8 cellular contexts compared by ENCODE assay signal in genomic region chr11:47715082-47715669, GRCh38. TPM values are rescaled to one million over a fixed set of nuclear protein-coding genes. Genes with fewer than 3 reads are reported as not detected.
A peak's percentile ranks its signal among the peaks of the same experiment; 100 is the strongest.
DNase-seq lines count a peak whose midpoint lies in the region; ATAC-seq, FAIRE-seq and TF ChIP-seq lines count a peak whose summit lies in the region.

TSS of gene AGBL2 (minus strand) at chr11:47715369. CDS start at chr11:47714650, 719 bp downstream.

- no peaks in the 10 kb centered on the region for H3K27me3 Mint-ChIP-seq in Calu3 (ENCODE audit: unreplicated experiment)
- H3K27me3 Mint-ChIP-seq in activated T-helper 17 cell treated with anti-CD3 and anti-CD28 coated beads, Interleukin-2, amount 50 U/mL, for 72 hours, result no peaks in the 10 kb centered on the region
- H3K27me3 Mint-ChIP-seq in nephron (ENCODE audit: low read depth), result no peaks in the 10 kb centered on the region

- BruUV-seq in Calu3 (replicated peaks; lab: Mats Ljungman, UMichigan), result no TSS peak

- intact Hi-C loops in Calu3 (cut with micrococcal nuclease; ENCODE audit: unreplicated experiment), result loop anchor here (5.0 kb wide), 1 partner anchor 73 kb away; the partner anchor contains the start of gene MTCH2

- peak within 1 kb of the TSS; percentile 84 for H3K4me3 ChIP-seq in fibroblast of the aortic adventitia (ENCODE audit: low read depth, low read length)

- H3K9me3 Mint-ChIP-seq in Calu3 (ENCODE audit: low read depth, unreplicated experiment) (no peaks in the 10 kb centered on the region), nephron (no peaks in the 10 kb centered on the region)
- H3K9me3 Mint-ChIP-seq in activated T-helper 17 cell treated with anti-CD3 and anti-CD28 coated beads, Interleukin-2, amount 50 U/mL, for 72 hours, result no peaks in the 10 kb centered on the region

- FAIRE-seq in HTR-8/SVneo (lab: Jason Lieb, UNC), result no peak

- H3K27ac Mint-ChIP-seq in Calu3 (ENCODE audit: unreplicated experiment) (peak within 1 kb of the TSS; percentile 91), nephron (peak within 1 kb of the TSS; percentile 65 to 70 (median 66))
- H3K27ac Mint-ChIP-seq in activated T-helper 17 cell treated with anti-CD3 and anti-CD28 coated beads, Interleukin-2, amount 50 U/mL, for 72 hours, result peak within 1 kb of the TSS; percentile 99

- TF ChIP-seq CTCF in Calu3 (IDR thresholded peaks at IDR 0.05; ENCODE audit: unreplicated experiment) (no peak), fibroblast of the aortic adventitia (IDR thresholded peaks at IDR 0.05; ENCODE audit: insufficient read depth, low read length) (no peak), nephron (IDR thresholded peaks at IDR 0.05; ENCODE audit: unreplicated experiment in 3 of 3) (no peak)

- H3K4me1 Mint-ChIP-seq in Calu3 (ENCODE audit: low read depth, unreplicated experiment), result no peaks in the 10 kb centered on the region
- peaks cover 12% of the 10 kb centered on the region for H3K4me1 Mint-ChIP-seq in activated T-helper 17 cell treated with anti-CD3 and anti-CD28 coated beads, Interleukin-2, amount 50 U/mL, for 72 hours
- H3K4me1 Mint-ChIP-seq in nephron, result peaks cover 7% of the 10 kb centered on the region

- CTCF ChIA-PET in Calu3 (lab: Charles Lee), result no interaction called here

- H3K36me3 Mint-ChIP-seq in Calu3 (ENCODE audit: insufficient read depth, unreplicated experiment) (peaks cover 44% of the 10 kb centered on the region), nephron (ENCODE audit: low read depth) (peaks cover 31% of the 10 kb centered on the region)
- peaks cover 49% of the 10 kb centered on the region for H3K36me3 Mint-ChIP-seq in activated T-helper 17 cell treated with anti-CD3 and anti-CD28 coated beads, Interleukin-2, amount 50 U/mL, for 72 hours (ENCODE audit: low read depth)

- peak; percentile 81 for DNase-seq in Calu3
- peak; percentile 82 for DNase-seq in HTR-8/SVneo (ENCODE audit: insufficient read length, low spot score)
- DNase-seq in fibroblast of the aortic adventitia (ENCODE audit: low read depth), result peak; percentile 49
- DNase-seq in stimulated activated naive CD8-positive, alpha-beta T cell treated with anti-CD3 and anti-CD28 coated beads, Interleukin-15, Interleukin-2, amounts not matched to agents 100 U/mL and 50 U/mL, for 24 hours, result peak; percentile 91

- H3K4me3 Mint-ChIP-seq in Calu3 (ENCODE audit: low read depth, unreplicated experiment) (peak within 1 kb of the TSS; percentile 91), nephron (peak within 1 kb of the TSS; percentile 91 to 97 (median 95))
- H3K4me3 Mint-ChIP-seq in activated T-helper 17 cell treated with anti-CD3 and anti-CD28 coated beads, Interleukin-2, amount 50 U/mL, for 72 hours, result peak within 1 kb of the TSS; percentile 96

- ATAC-seq in GM21367 (IDR thresholded peaks at IDR 0.05; ENCODE audit: unreplicated experiment), result peak; percentile 96
- ATAC-seq in activated T-helper 17 cell treated with anti-CD3 and anti-CD28 coated beads, Interleukin-2, amount 50 U/mL, for 72 hours (replicated peaks), result peak; percentile 98
- ATAC-seq in stimulated activated naive CD8-positive, alpha-beta T cell treated with anti-CD3 and anti-CD28 coated beads, Interleukin-15, Interleukin-2, amounts not matched to agents 100 U/mL and 50 U/mL, for 24 hours, result peak; percentile 99

TF ChIP-seq in PFSK-1, 5 proteins besides CTCF, POLR2A, EP300 and RAD21:
- TF ChIP-seq POLR2AphosphoS5 (IDR thresholded peaks at IDR 0.05; ENCODE audit: low read depth, low read length) (0 out of 2 replicates have a peak, but pooled peaks have one; percentile 55), TAF1 (IDR thresholded peaks at IDR 0.05; ENCODE audit: borderline replicate concordance, insufficient read depth, low read length) (no peak)

RNA-seq across cellular contexts. Expression of gene AGBL2, which starts in this region (rescaled TPM):
- total RNA-seq in Calu3 (2022) (3.2 and 6.1 TPM in 2 replicates), fibroblast of the aortic adventitia (ENCODE audit: low replicate concordance) (0.90 and 1.4 TPM in 2 replicates)
- polyA plus RNA-seq in PFSK-1 (2012; ENCODE audit: insufficient read length, low read depth), result 0.21 TPM
- total RNA-seq in activated T-helper 17 cell treated with anti-CD3 and anti-CD28 coated beads, Interleukin-2, amount 50 U/mL, for 72 hours, result 1 to 10 TPM; 3.7 to 8.6 TPM

Comparison
In these comparisons a context has a peak if more than half of its experiments do, and no peak if none do; other contexts are left out.
1. Peak in every context shown above with its lines: DNase-seq, ATAC-seq and H3K4me3 ChIP-seq.